ENCODE assay signal across 18 cellular contexts in genomic region chr21:42777757-42778344, GRCh38.
DNase-seq lines count a peak whose midpoint lies in the region; ATAC-seq, FAIRE-seq and TF ChIP-seq lines count a peak whose summit lies in the region.
"Had no signal": no experiment of that assay in that cellular context is flagged by ENCODE, and none has a peak within 500 bp of the region (broad histone marks: within the 10 kb centered on the region; RNA-seq: fewer than 3 reads in every experiment).

No MANE protein-coding gene starts in this region.

- H3K9me2 ChIP-seq in DOHH2 (replicated peaks; ENCODE audit: control insufficient read depth, low read length) = no peaks in the 10 kb centered on the region

- H3K36me3 ChIP-seq in DOHH2 (ENCODE audit: control insufficient read depth, low read length) = no peaks in the 10 kb centered on the region
- H3K36me3 ChIP-seq: ovary, SJSA1 had no signal

- peaks cover 13% of the 10 kb centered on the region for H3K4me1 ChIP-seq in DOHH2 (ENCODE audit: control insufficient read depth, low read length)
- H3K4me1 ChIP-seq: foreskin keratinocyte had no signal

- H3K4me2 ChIP-seq in DOHH2 (ENCODE audit: low read length) = peak overlapping the region; percentile 33; the same call in 1 of the 2 replicates

- peak; percentile 50 for DNase-seq in RCC 7860 (ENCODE audit: low spot score)
- DNase-seq in inferior parietal cortex (ENCODE audit: extremely low spot score) = peak; percentile 14
- DNase-seq in renal cortical epithelial cell (ENCODE audit: low read depth) = peak; percentile 81
- DNase-seq in UCSD-AML1 (lab: John Stamatoyannopoulos, UW; ENCODE audit: unreplicated experiment) = no peak
- no peak for DNase-seq in COLO829 (ENCODE audit: low spot score)
- DNase-seq in activated T-cell treated with anti-CD3 and anti-CD28 coated beads, Interleukin-2, amount 50 U/mL, for 4 hours = no peak
- DNase-seq in stimulated activated naive CD8-positive, alpha-beta T cell treated with anti-CD3 and anti-CD28 coated beads, Interleukin-15, Interleukin-2, amounts not matched to agents 100 U/mL and 50 U/mL, for 24 hours = no peak
- DNase-seq: activated T-cell treated with anti-CD3 and anti-CD28 coated beads, Interleukin-2, amount 50 U/mL, for 24 hours; foreskin keratinocyte; NCI-H1092 treated with DMSO at 0.1 percent for 48 hours; NCI-H524 treated with DMSO at 0.1 percent for 48 hours; ovary had no signal

- peaks cover 3% of the 10 kb centered on the region for H3K36me3 Mint-ChIP-seq in activated T-cell treated with anti-CD3 and anti-CD28 coated beads, Interleukin-2, amount 50 U/mL, for 4 hours (ENCODE audit: insufficient read depth)
- H3K36me3 Mint-ChIP-seq: stimulated activated effector memory CD8-positive, alpha-beta T cell treated with anti-CD3 and anti-CD28 coated beads, Interleukin-12 subunit alpha, Interleukin-12 subunit beta, amount 100 ng/mL, for 72 hours had no signal

- FAIRE-seq in RCC 7860 (lab: Jason Lieb, UNC) = peak; percentile 8
- FAIRE-seq: HTR-8/SVneo had no signal

- no peak overlapping the region for H3K4me3 Mint-ChIP-seq in activated T-cell treated with anti-CD3 and anti-CD28 coated beads, Interleukin-2, amount 50 U/mL, for 4 hours
- H3K4me3 Mint-ChIP-seq: activated T-cell treated with anti-CD3 and anti-CD28 coated beads, Interleukin-2, amount 50 U/mL, for 24 hours; stimulated activated effector memory CD8-positive, alpha-beta T cell treated with anti-CD3 and anti-CD28 coated beads, Interleukin-12 subunit alpha, Interleukin-12 subunit beta, amount 100 ng/mL, for 72 hours had no signal

- no peaks in the 10 kb centered on the region for H3K79me2 ChIP-seq in DOHH2 (ENCODE audit: control insufficient read depth, low read length)

- TF ChIP-seq CTCF in DOHH2 (IDR thresholded peaks at IDR 0.05; ENCODE audit: low read depth, low read length, poor library complexity, severe bottlenecking) = no peak

- H3K9me3 Mint-ChIP-seq in activated T-cell treated with anti-CD3 and anti-CD28 coated beads, Interleukin-2, amount 50 U/mL, for 4 hours = no peaks in the 10 kb centered on the region
- H3K9me3 Mint-ChIP-seq: activated T-cell treated with anti-CD3 and anti-CD28 coated beads, Interleukin-2, amount 50 U/mL, for 24 hours; stimulated activated effector memory CD8-positive, alpha-beta T cell treated with anti-CD3 and anti-CD28 coated beads, Interleukin-12 subunit alpha, Interleukin-12 subunit beta, amount 100 ng/mL, for 72 hours had no signal

- H3K27me3 Mint-ChIP-seq in activated T-cell treated with anti-CD3 and anti-CD28 coated beads, Interleukin-2, amount 50 U/mL, for 4 hours (ENCODE audit: low read depth) = peaks cover 4% of the 10 kb centered on the region

- no peak for ATAC-seq in activated T-cell treated with anti-CD3 and anti-CD28 coated beads, Interleukin-2, amount 50 U/mL, for 4 hours
- no peak for ATAC-seq in stimulated activated naive CD8-positive, alpha-beta T cell treated with anti-CD3 and anti-CD28 coated beads, Interleukin-15, Interleukin-2, amounts not matched to agents 100 U/mL and 50 U/mL, for 24 hours
- ATAC-seq: activated CD4-positive, CD25-positive, alpha-beta regulatory T cell treated with anti-CD3 and anti-CD28 coated beads, Interleukin-2, amount 50 U/mL, for 24 hours; foreskin keratinocyte had no signal

- peaks cover 20% of the 10 kb centered on the region for H3K4me1 Mint-ChIP-seq in activated T-cell treated with anti-CD3 and anti-CD28 coated beads, Interleukin-2, amount 50 U/mL, for 4 hours (ENCODE audit: low read depth)

- H3K27ac ChIP-seq in DOHH2 (ENCODE audit: low read depth, low read length) = no peak overlapping the region
- H3K27ac ChIP-seq: C4-2B, foreskin keratinocyte, ovary, SJSA1 had no signal

- peaks cover 45% of the 10 kb centered on the region for H3K27me3 ChIP-seq in DOHH2 (ENCODE audit: control insufficient read depth, low read length)
- H3K27me3 ChIP-seq: ovary had no signal

- no peaks in the 10 kb centered on the region for H3F3A ChIP-seq in DOHH2 (ENCODE audit: control insufficient read depth, insufficient read depth)

- no peak overlapping the region for H3K4me3 ChIP-seq in DOHH2 (ENCODE audit: low read length)
- H3K4me3 ChIP-seq: ovary, SJSA1 had no signal

- no peaks in the 10 kb centered on the region for H3K9me3 ChIP-seq in DOHH2 (ENCODE audit: control insufficient read depth, insufficient read depth, low read length)
- H3K9me3 ChIP-seq: ovary, SJSA1 had no signal

- H4K20me1 ChIP-seq in DOHH2 (ENCODE audit: control insufficient read depth, insufficient read depth, low read depth, low read length) = peaks cover 3% of the 10 kb centered on the region; the same call in 1 of the 2 replicates

Comparison
In these comparisons a context has a peak if more than half of its experiments do, and no peak if none do; other contexts are left out.
1. DNase-seq: peak in RCC 7860 (single experiment), inferior parietal cortex (single experiment) and renal cortical epithelial cell (single experiment); none in UCSD-AML1 (single experiment), COLO829 (single experiment), activated T-cell treated with anti-CD3 and anti-CD28 coated beads, Interleukin-2, amount 50 U/mL, for 4 hours (single experiment) and stimulated activated naive CD8-positive, alpha-beta T cell treated with anti-CD3 and anti-CD28 coated beads, Interleukin-15, Interleukin-2, amounts not matched to agents 100 U/mL and 50 U/mL, for 24 hours (single experiment).